ENCODE assay signal across 35 cellular contexts in the genomic region with DNA sequence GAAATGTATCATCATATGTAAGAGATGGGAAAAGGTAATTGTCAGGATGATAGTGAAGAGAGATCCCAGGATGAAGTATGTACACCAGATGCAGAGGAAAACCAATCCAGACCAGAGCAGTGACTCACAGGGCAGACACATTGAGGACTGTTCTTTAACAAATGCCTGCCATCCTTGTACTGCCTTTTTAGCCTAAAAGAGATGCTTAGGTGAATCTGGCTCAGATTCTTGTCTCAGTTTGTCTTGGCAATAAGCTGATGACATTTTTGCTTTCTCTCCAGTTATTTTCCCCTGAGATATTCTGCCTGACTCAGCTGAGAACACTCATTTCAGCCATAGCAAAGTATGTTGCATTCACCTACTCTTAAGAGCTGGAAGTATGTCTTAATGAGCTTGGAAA.
"Had no signal": no experiment of that assay in that cellular context is flagged by ENCODE, and none has a peak within 500 bp of the region (broad histone marks: within the 10 kb centered on the region; RNA-seq: fewer than 3 reads in every experiment).

No MANE protein-coding gene starts in this region.

- H3K4me1 Mint-ChIP-seq: activated B cell treated with CpG ODN at 0.5 μM for 24 hours; central memory CD8-positive, alpha-beta T cell had no signal

- ATAC-seq: activated naive CD4-positive, alpha-beta T cell treated with anti-CD3 and anti-CD28 coated beads, Interleukin-2, amount 50 U/mL, for 72 hours; K562; PC-3; Right ventricle myocardium inferior had no signal

- H3K36me3 ChIP-seq: adrenal gland, cardiac muscle cell, Peyer's patch had no signal

- H3K4me3 Mint-ChIP-seq: activated B cell treated with CpG ODN at 0.5 μM for 24 hours; activated CD4-positive, alpha-beta memory T cell treated with anti-CD3 and anti-CD28 coated beads for 36 hours; central memory CD8-positive, alpha-beta T cell had no signal

- DNase-seq: activated B cell treated with CpG ODN at 0.5 μM for 24 hours; activated CD4-positive, alpha-beta memory T cell treated with anti-CD3 and anti-CD28 coated beads for 36 hours; activated CD4-positive, alpha-beta T cell treated with anti-CD3 and anti-CD28 coated beads for 4 hours; activated CD4-positive, alpha-beta T cell treated with anti-CD3 and anti-CD28 coated beads, Interleukin-2, amount 50 U/mL, for 1 hour; activated CD4-positive, CD25-positive, alpha-beta regulatory T cell treated with anti-CD3 and anti-CD28 coated beads, Interleukin-2, amount 50 U/mL, for 72 hours; activated CD8-positive, alpha-beta memory T cell treated with anti-CD3 and anti-CD28 coated beads, Interleukin-2, amount 50 U/mL, for 4 hours; activated effector memory CD4-positive, alpha-beta T cell treated with Interleukin-2 at 50 U/mL for 16 hours; activated naive CD4-positive, alpha-beta T cell treated with Interleukin-2 at 50 U/mL for 16 hours; activated T-cell treated with anti-CD3 and anti-CD28 coated beads, Interleukin-2, amount 50 U/mL, for 48 hours; adrenal gland; NCI-H1092 treated with DMSO at 0.1 percent for 48 hours; NCI-H1417; NCI-H146; NCI-H187; NCI-H2029 treated with DMSO at 0.1 percent for 48 hours; NCI-H2107; NCI-H2171; NCI-H510A; NCI-H526; NCI-H748 treated with DMSO at 0.1 percent for 48 hours; NK-92 treated with Interleukin-12 subunit alpha and Interleukin-12 subunit beta, amount 100 ng/mL, for 24 hours; PC-3; Peyer's patch; SIG-M5; SW 1271; T-helper 1 cell; T-helper 2 cell; T-helper 9 cell had no signal

- H3K9me3 ChIP-seq: adrenal gland, Peyer's patch had no signal

- H3K27ac Mint-ChIP-seq: activated B cell treated with CpG ODN at 0.5 μM for 24 hours; activated CD4-positive, alpha-beta memory T cell treated with anti-CD3 and anti-CD28 coated beads for 36 hours; activated naive CD4-positive, alpha-beta T cell treated with anti-CD3 and anti-CD28 coated beads, Interleukin-2, amount 50 U/mL, for 72 hours had no signal

- FAIRE-seq: K562 had no signal

- H3K4me3 ChIP-seq: adrenal gland, cardiac muscle cell, K562, Peyer's patch had no signal

- H3K27ac ChIP-seq: adrenal gland, cardiac muscle cell, Peyer's patch, RWPE1, VCaP had no signal

- H3K27me3 Mint-ChIP-seq: activated B cell treated with CpG ODN at 0.5 μM for 24 hours; activated CD4-positive, alpha-beta memory T cell treated with anti-CD3 and anti-CD28 coated beads for 36 hours; central memory CD8-positive, alpha-beta T cell had no signal

- H3K4me1 ChIP-seq: adrenal gland, Peyer's patch had no signal

- H3K27me3 ChIP-seq: adrenal gland, cardiac muscle cell, Peyer's patch had no signal

- H3K36me3 Mint-ChIP-seq: activated CD4-positive, alpha-beta memory T cell treated with anti-CD3 and anti-CD28 coated beads for 36 hours; activated naive CD4-positive, alpha-beta T cell treated with anti-CD3 and anti-CD28 coated beads, Interleukin-2, amount 50 U/mL, for 72 hours had no signal
